8 cellular contexts compared by ENCODE assay signal in genomic region chr4:6557185-6557584, GRCh38.
"Had no signal": no experiment of that assay in that cellular context is flagged by ENCODE, and none has a peak within 500 bp of the region (broad histone marks: within the 10 kb centered on the region; RNA-seq: fewer than 3 reads in every experiment).

No MANE protein-coding gene starts in this region.

- FAIRE-seq: H54 had no signal

- H3K27ac ChIP-seq: GM23248, HL-60 had no signal

- H3K4me3 Mint-ChIP-seq: H9, IgD-negative memory B cell had no signal

- H3K36me3 Mint-ChIP-seq: IgD-negative memory B cell had no signal

- H3K27ac Mint-ChIP-seq: H9, IgD-negative memory B cell had no signal

- DNase-seq: GM23248, GOT3, H9, HCEC 1CT, KG1 had no signal

- H3K4me3 ChIP-seq: GM23248 had no signal

- H3K9ac ChIP-seq: GM23248 had no signal

- H2AFZ ChIP-seq: GM23248 had no signal
